ENCODE assay signal across 1 cellular context in the genomic region with DNA sequence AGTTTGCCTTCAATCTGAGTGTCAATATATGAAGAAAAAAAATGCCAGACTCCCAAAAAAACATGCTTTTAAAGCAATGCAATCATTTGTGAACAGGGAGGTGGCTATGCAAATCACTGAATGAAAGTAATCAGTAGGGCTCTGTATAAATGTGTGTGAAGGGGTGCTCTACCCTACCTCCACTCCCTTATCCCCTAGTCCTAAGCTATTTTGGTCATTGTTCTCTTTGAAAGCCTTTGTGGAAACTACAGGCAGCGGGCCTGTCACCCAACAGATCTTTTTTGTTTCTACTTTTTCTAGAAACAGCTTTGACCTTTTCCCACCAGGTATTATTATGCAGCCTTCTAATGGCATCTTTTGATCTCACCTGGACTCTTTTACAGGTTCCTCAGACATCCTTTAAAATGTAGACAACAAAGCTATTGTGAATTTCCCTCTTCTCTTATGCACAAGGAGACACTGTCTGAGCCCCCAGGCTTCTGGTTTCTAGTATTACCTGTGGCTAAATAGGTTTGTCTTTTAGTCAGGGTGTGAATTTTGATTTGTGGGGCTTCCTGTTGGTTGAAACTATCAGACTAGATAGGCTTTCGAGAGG.
TF ChIP-seq lines count a peak whose summit lies in the region.

No MANE protein-coding gene starts in this region.

TF ChIP-seq in GM23338, 12 proteins besides CTCF, POLR2A, EP300 and RAD21 (continued from another document):
- TF ChIP-seq, protein P1, sequence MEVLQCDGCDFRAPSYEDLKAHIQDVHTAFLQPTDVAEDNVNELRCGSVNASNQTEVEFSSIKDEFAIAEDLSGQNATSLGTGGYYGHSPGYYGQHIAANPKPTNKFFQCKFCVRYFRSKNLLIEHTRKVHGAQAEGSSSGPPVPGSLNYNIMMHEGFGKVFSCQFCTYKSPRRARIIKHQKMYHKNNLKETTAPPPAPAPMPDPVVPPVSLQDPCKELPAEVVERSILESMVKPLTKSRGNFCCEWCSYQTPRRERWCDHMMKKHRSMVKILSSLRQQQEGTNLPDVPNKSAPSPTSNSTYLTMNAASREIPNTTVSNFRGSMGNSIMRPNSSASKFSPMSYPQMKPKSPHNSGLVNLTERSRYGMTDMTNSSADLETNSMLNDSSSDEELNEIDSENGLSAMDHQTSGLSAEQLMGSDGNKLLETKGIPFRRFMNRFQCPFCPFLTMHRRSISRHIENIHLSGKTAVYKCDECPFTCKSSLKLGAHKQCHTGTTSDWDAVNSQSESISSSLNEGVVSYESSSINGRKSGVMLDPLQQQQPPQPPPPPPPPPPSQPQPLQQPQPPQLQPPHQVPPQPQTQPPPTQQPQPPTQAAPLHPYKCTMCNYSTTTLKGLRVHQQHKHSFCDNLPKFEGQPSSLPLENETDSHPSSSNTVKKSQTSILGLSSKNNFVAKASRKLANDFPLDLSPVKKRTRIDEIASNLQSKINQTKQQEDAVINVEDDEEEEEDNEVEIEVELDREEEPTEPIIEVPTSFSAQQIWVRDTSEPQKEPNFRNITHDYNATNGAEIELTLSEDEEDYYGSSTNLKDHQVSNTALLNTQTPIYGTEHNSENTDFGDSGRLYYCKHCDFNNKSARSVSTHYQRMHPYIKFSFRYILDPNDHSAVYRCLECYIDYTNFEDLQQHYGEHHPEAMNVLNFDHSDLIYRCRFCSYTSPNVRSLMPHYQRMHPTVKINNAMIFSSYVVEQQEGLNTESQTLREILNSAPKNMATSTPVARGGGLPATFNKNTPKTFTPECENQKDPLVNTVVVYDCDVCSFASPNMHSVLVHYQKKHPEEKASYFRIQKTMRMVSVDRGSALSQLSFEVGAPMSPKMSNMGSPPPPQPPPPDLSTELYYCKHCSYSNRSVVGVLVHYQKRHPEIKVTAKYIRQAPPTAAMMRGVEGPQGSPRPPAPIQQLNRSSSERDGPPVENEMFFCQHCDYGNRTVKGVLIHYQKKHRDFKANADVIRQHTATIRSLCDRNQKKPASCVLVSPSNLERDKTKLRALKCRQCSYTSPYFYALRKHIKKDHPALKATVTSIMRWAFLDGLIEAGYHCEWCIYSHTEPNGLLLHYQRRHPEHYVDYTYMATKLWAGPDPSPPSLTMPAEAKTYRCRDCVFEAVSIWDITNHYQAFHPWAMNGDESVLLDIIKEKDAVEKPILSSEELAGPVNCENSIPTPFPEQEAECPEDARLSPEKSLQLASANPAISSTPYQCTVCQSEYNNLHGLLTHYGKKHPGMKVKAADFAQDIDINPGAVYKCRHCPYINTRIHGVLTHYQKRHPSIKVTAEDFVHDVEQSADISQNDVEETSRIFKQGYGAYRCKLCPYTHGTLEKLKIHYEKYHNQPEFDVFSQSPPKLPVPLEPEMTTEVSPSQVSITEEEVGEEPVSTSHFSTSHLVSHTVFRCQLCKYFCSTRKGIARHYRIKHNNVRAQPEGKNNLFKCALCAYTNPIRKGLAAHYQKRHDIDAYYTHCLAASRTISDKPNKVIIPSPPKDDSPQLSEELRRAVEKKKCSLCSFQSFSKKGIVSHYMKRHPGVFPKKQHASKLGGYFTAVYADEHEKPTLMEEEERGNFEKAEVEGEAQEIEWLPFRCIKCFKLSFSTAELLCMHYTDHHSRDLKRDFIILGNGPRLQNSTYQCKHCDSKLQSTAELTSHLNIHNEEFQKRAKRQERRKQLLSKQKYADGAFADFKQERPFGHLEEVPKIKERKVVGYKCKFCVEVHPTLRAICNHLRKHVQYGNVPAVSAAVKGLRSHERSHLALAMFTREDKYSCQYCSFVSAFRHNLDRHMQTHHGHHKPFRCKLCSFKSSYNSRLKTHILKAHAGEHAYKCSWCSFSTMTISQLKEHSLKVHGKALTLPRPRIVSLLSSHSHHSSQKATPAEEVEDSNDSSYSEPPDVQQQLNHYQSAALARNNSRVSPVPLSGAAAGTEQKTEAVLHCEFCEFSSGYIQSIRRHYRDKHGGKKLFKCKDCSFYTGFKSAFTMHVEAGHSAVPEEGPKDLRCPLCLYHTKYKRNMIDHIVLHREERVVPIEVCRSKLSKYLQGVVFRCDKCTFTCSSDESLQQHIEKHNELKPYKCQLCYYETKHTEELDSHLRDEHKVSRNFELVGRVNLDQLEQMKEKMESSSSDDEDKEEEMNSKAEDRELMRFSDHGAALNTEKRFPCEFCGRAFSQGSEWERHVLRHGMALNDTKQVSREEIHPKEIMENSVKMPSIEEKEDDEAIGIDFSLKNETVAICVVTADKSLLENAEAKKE (CRISPR knock-in tag; IDR thresholded peaks at IDR 0.05) = no peak
